ENCODE assay signal across 8 cellular contexts in genomic region chrX:152941328-152942111, GRCh38. TPM values are rescaled to one million over a fixed set of nuclear protein-coding genes. Genes with fewer than 3 reads are reported as not detected.
DNase-seq lines count a peak whose midpoint lies in the region; ATAC-seq and FAIRE-seq lines count a peak whose summit lies in the region.

No MANE protein-coding gene starts in this region.

- H3K4me3 ChIP-seq in GM23248: peak overlapping the region; percentile 90
- H3K4me3 ChIP-seq in Karpas-422 (ENCODE audit: low read length): peak overlapping the region; percentile 72

- H3K4me1 Mint-ChIP-seq in naive B cell: peaks cover 0 to 13% (median 0%) of the 10 kb centered on the region in 3 donors
- peaks cover 8% of the 10 kb centered on the region for H3K4me1 Mint-ChIP-seq in stimulated activated memory B cell treated with anti-CD40 and anti-IgM and Interleukin-4, amounts not matched to agents 10 μg/mL and 1 μg/mL and 100 μg/mL, for 72 hours

- H4K20me1 ChIP-seq in GM23248 (ENCODE audit: insufficient read depth) (no peaks in the 10 kb centered on the region), Karpas-422 (ENCODE audit: insufficient read depth, low read depth, low read length) (no peaks in the 10 kb centered on the region)

- H3K36me3 Mint-ChIP-seq in naive B cell: peaks cover 0 to 4% of the 10 kb centered on the region in 2 donors
- peaks cover 4% of the 10 kb centered on the region for H3K36me3 Mint-ChIP-seq in stimulated activated memory B cell treated with anti-CD40 and anti-IgM and Interleukin-4, amounts not matched to agents 10 μg/mL and 1 μg/mL and 100 μg/mL, for 72 hours

- peaks cover 0 to 8% (median 0%) of the 10 kb centered on the region in 3 donors for H3K27me3 Mint-ChIP-seq in naive B cell
- no peaks in the 10 kb centered on the region for H3K27me3 Mint-ChIP-seq in stimulated activated memory B cell treated with anti-CD40 and anti-IgM and Interleukin-4, amounts not matched to agents 10 μg/mL and 1 μg/mL and 100 μg/mL, for 72 hours

- DNase-seq in EL (peak; percentile 89), GM23248 (peak; percentile 96), Karpas-422 (peak; percentile 95), RCC 7860 (ENCODE audit: low spot score) (peak; percentile 88), fibroblast of gingiva (ENCODE audit: low read depth) (peak; percentile 91), naive B cell (peak; percentile 87)
- peak; percentile 72 to 84 for DNase-seq in activated T-helper 1 cell treated with anti-CD3 and anti-CD28 coated beads, Interleukin-2, amount 50 U/mL, for 16 hours (ENCODE audit: low read depth in 1 of 2, low spot score in 1 of 2)

- in situ Hi-C loops in GM23248 (cut with MboI): no loop called here

- no peaks in the 10 kb centered on the region for H3F3A ChIP-seq in GM23248 (ENCODE audit: insufficient read depth)

- H3K9me3 Mint-ChIP-seq in naive B cell: no peaks in the 10 kb centered on the region
- H3K9me3 Mint-ChIP-seq in stimulated activated memory B cell treated with anti-CD40 and anti-IgM and Interleukin-4, amounts not matched to agents 10 μg/mL and 1 μg/mL and 100 μg/mL, for 72 hours: no peaks in the 10 kb centered on the region

- peak; percentile 98 to 99 for ATAC-seq in naive B cell (ENCODE audit: low read depth in 2 of 2)
- peak; percentile 95 for ATAC-seq in stimulated activated memory B cell treated with anti-CD40 and anti-IgM and Interleukin-4, amounts not matched to agents 10 μg/mL and 1 μg/mL and 100 μg/mL, for 72 hours

- H3K27ac Mint-ChIP-seq in naive B cell: peak overlapping the region; percentile 21 to 89 (median 83)
- peak overlapping the region; percentile 91 for H3K27ac Mint-ChIP-seq in stimulated activated memory B cell treated with anti-CD40 and anti-IgM and Interleukin-4, amounts not matched to agents 10 μg/mL and 1 μg/mL and 100 μg/mL, for 72 hours

- peak overlapping the region; percentile 74 to 91 (median 88) for H3K4me3 Mint-ChIP-seq in naive B cell
- peak overlapping the region; percentile 87 for H3K4me3 Mint-ChIP-seq in stimulated activated memory B cell treated with anti-CD40 and anti-IgM and Interleukin-4, amounts not matched to agents 10 μg/mL and 1 μg/mL and 100 μg/mL, for 72 hours

- H3K4me1 ChIP-seq in GM23248 (ENCODE audit: insufficient read depth) (no peaks in the 10 kb centered on the region), Karpas-422 (ENCODE audit: low read length) (peaks cover 12% of the 10 kb centered on the region; the same call in 1 of the 2 replicates)

- peak overlapping the region; percentile 86 for H3K4me2 ChIP-seq in GM23248 (ENCODE audit: unreplicated experiment)
- peak overlapping the region; percentile 76 for H3K4me2 ChIP-seq in Karpas-422 (ENCODE audit: low read depth, low read length, poor library complexity, severe bottlenecking)

- H3K27ac ChIP-seq in GM23248 (peak overlapping the region; percentile 59), Karpas-422 (ENCODE audit: low read length) (no peak overlapping the region)

- FAIRE-seq in RCC 7860 (lab: Jason Lieb, UNC): peak; percentile 84

- H3K27me3 ChIP-seq in GM23248 (replicated peaks; ENCODE audit: insufficient read depth) (no peaks in the 10 kb centered on the region), Karpas-422 (ENCODE audit: low read length) (no peaks in the 10 kb centered on the region)

- H3K36me3 ChIP-seq in GM23248 (ENCODE audit: low read depth) (no peaks in the 10 kb centered on the region), Karpas-422 (ENCODE audit: insufficient read depth, low read length) (no peaks in the 10 kb centered on the region)

- H2AFZ ChIP-seq in GM23248 (peak overlapping the region; percentile 97), Karpas-422 (ENCODE audit: low read length) (peak overlapping the region; percentile 86)

- WGBS in GM23248 (ENCODE audit: low coverage in 1 of 2, low lambda C conversion rate in 2 of 2, missing lambda C conversion rate in 2 of 2), 2 experiments: 0 to 1% methylated on average over 28 to 41 of the region's 71 CpGs

- H3K9me2 ChIP-seq in GM23248 (ENCODE audit: insufficient read depth) (no peaks in the 10 kb centered on the region), Karpas-422 (replicated peaks; ENCODE audit: insufficient read depth, low read length) (no peaks in the 10 kb centered on the region)

- H3K79me2 ChIP-seq in GM23248 (ENCODE audit: insufficient read depth): no peaks in the 10 kb centered on the region
- no peaks in the 10 kb centered on the region for H3K79me2 ChIP-seq in Karpas-422 (ENCODE audit: low read length)

- no peaks in the 10 kb centered on the region for H3K9me3 ChIP-seq in GM23248 (ENCODE audit: low read depth)
- no peaks in the 10 kb centered on the region for H3K9me3 ChIP-seq in Karpas-422 (ENCODE audit: low read length)

- H3K9ac ChIP-seq in GM23248: peak overlapping the region; percentile 89
- H3K9ac ChIP-seq in Karpas-422 (ENCODE audit: low read length): peak overlapping the region; percentile 83

RNA-seq across cellular contexts. Expression of gene ZNF185, which starts 43.7 kb away (rescaled TPM):
- total RNA-seq in GM23248 (2014; rRNA removed; shearing (Covaris generic)): 4.5 and 7.2 TPM in 2 replicates
- 3.7 and 4.0 TPM in 2 replicates for polyA plus RNA-seq in GM23248 (2016; fragmentation: Nextera tagmentation; extraction: Ambion mirVana)
- 0.43 and 0.67 TPM in 2 replicates for total RNA-seq in Karpas-422 (2014; rRNA removed; shearing (Covaris generic); ENCODE audit: low replicate concordance)
- polyA plus RNA-seq in naive B cell (ENCODE audit: low read depth in 6 of 6): 1 to 10 TPM in 5 of 6 donors, under 1 TPM in 1; 0.55 to 4.3 (median 2.4) TPM

RNA-seq across cellular contexts. Expression of gene PNMA5, which starts 52.4 kb away (rescaled TPM):
- total RNA-seq in GM23248 (2014; rRNA removed; shearing (Covaris generic)): not detected in 2 replicates
- not detected in 2 replicates for polyA plus RNA-seq in GM23248 (2016; fragmentation: Nextera tagmentation; extraction: Ambion mirVana)
- not detected in 2 replicates for total RNA-seq in Karpas-422 (2014; rRNA removed; shearing (Covaris generic); ENCODE audit: low replicate concordance)
- under 1 TPM in 3 of 6 donors, not detected in 3; 0.08 to 0.09 (median 0.08) TPM for polyA plus RNA-seq in naive B cell (ENCODE audit: low read depth in 6 of 6)
